Comparison of ENCODE assay signal across 8 cellular contexts in the genomic region with DNA sequence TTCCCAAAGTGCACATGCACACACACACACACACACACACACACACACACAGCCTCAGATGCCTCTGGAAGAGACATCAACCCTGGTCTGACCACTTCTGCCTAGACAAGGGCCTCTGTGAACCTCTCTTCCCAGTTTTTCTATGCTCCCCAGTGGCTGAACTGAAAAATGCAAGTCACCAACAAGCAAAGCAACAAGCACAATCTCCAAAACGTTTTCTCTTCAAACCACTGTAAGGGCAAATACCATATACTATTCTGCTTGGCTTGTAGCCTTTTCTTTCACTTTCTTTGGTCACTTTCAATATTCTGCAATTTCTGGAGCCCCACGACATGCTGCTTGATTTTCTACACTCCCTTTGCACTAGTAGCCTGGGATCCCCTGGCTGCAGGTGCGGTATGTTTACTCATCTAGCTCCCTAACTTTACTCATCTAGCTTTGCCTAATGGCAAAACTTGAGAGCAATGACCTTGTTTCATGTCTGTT.
A peak's percentile ranks its signal among the peaks of the same experiment; 100 is the strongest.
DNase-seq lines count a peak whose midpoint lies in the region; ATAC-seq and TF ChIP-seq lines count a peak whose summit lies in the region.

No MANE protein-coding gene starts in this region.

- peaks cover 0 to 2% (median 0%) of the 10 kb centered on the region in 8 donors for H3K9me3 Mint-ChIP-seq in CD4-positive, alpha-beta memory T cell
- H3K9me3 Mint-ChIP-seq in naive thymus-derived CD8-positive, alpha-beta T cell = no peaks in the 10 kb centered on the region

- in situ Hi-C loops in GM23248 (cut with MboI) = no loop called here
- in situ Hi-C loops in astrocyte of the spinal cord (cut with HindIII; ENCODE audit: low sequenced_read_pairs) = no loop called here

- H3K4me3 ChIP-seq in GM23248 = no peak overlapping the region
- H3K4me3 ChIP-seq in Karpas-422 (ENCODE audit: low read length) = no peak overlapping the region
- no peak overlapping the region for H3K4me3 ChIP-seq in astrocyte of the spinal cord (ENCODE audit: low read depth, low read length)
- H3K4me3 ChIP-seq in CD4-positive, alpha-beta memory T cell (ENCODE audit: low read length in 2 of 2) = no peak overlapping the region

- intact Hi-C loops in CD4-positive, alpha-beta memory T cell (cut with micrococcal nuclease) = no loop called here

- ATAC-seq in naive thymus-derived CD8-positive, alpha-beta T cell = no peak

- no peaks in the 10 kb centered on the region for H3K36me3 Mint-ChIP-seq in CD4-positive, alpha-beta memory T cell
- H3K36me3 Mint-ChIP-seq in naive thymus-derived CD8-positive, alpha-beta T cell = no peaks in the 10 kb centered on the region

- no peak overlapping the region for H3K4me3 Mint-ChIP-seq in CD4-positive, alpha-beta memory T cell
- no peak overlapping the region for H3K4me3 Mint-ChIP-seq in naive thymus-derived CD8-positive, alpha-beta T cell

- no peaks in the 10 kb centered on the region for H3K9me3 ChIP-seq in GM23248 (ENCODE audit: low read depth)
- H3K9me3 ChIP-seq in Karpas-422 (ENCODE audit: low read length) = no peaks in the 10 kb centered on the region
- no peaks in the 10 kb centered on the region for H3K9me3 ChIP-seq in CD4-positive, alpha-beta memory T cell (ENCODE audit: control insufficient read depth in 1 of 2, low read length in 2 of 2)

- POLR2A ChIA-PET in CD4-positive, alpha-beta memory T cell (lab: Charles Lee; ENCODE audit: partially characterized antibody) = no interaction called here
- POLR2A ChIA-PET in naive thymus-derived CD8-positive, alpha-beta T cell (lab: Charles Lee) = no interaction called here

- H3K27ac ChIP-seq in GM23248 (peak overlapping the region; percentile 27), Karpas-422 (ENCODE audit: low read length) (no peak overlapping the region), layer of hippocampus (ENCODE audit: low read depth, low read length) (peak overlapping the region; percentile 13)
- no peak overlapping the region for H3K27ac ChIP-seq in CD4-positive, alpha-beta memory T cell (ENCODE audit: low read depth, low read length)

- no peak overlapping the region for H3K27ac Mint-ChIP-seq in CD4-positive, alpha-beta memory T cell
- no peak overlapping the region for H3K27ac Mint-ChIP-seq in naive thymus-derived CD8-positive, alpha-beta T cell

- H3K36me3 ChIP-seq in GM23248 (ENCODE audit: low read depth) = 0 out of 2 replicates have a peak, but pooled peaks cover 5% of the 10 kb centered on the region
- H3K36me3 ChIP-seq in Karpas-422 (ENCODE audit: insufficient read depth, low read length) = no peaks in the 10 kb centered on the region
- H3K36me3 ChIP-seq in CD4-positive, alpha-beta memory T cell (ENCODE audit: insufficient read depth, low read length) = no peaks in the 10 kb centered on the region

- H2AFZ ChIP-seq in GM23248 = no peak overlapping the region
- no peak overlapping the region for H2AFZ ChIP-seq in Karpas-422 (ENCODE audit: low read length)

- no peak overlapping the region for H3K4me2 ChIP-seq in GM23248 (ENCODE audit: unreplicated experiment)
- H3K4me2 ChIP-seq in Karpas-422 (ENCODE audit: low read depth, low read length, poor library complexity, severe bottlenecking) = no peak overlapping the region

- H3K4me1 ChIP-seq in GM23248 (ENCODE audit: insufficient read depth) (peaks cover 66% of the 10 kb centered on the region), Karpas-422 (ENCODE audit: low read length) (peaks cover 33% of the 10 kb centered on the region)
- no peaks in the 10 kb centered on the region for H3K4me1 ChIP-seq in CD4-positive, alpha-beta memory T cell (ENCODE audit: insufficient read depth, low read length)

- CTCF ChIA-PET in CD4-positive, alpha-beta memory T cell (lab: Charles Lee; ENCODE audit: partially characterized antibody) = no interaction called here

- TF ChIP-seq CTCF in astrocyte of the spinal cord (IDR thresholded peaks at IDR 0.05; ENCODE audit: low read depth, low read length) = peak; percentile 46

- DNase-seq in DMS 273 (lab: John Stamatoyannopoulos, UW; ENCODE audit: unreplicated experiment) = peak; percentile 59
- no peak for DNase-seq in DMS 273 treated with DMSO at 0.1 percent for 48 hours (lab: John Stamatoyannopoulos, UW)
- peak; percentile 54 for DNase-seq in GM23248
- DNase-seq in Karpas-422 = peak; percentile 67
- DNase-seq in astrocyte of the spinal cord (ENCODE audit: low read depth, low spot score) = peak; percentile 52
- DNase-seq in CD4-positive, alpha-beta memory T cell = no peak
- no peak for DNase-seq in naive thymus-derived CD8-positive, alpha-beta T cell

- H3K9ac ChIP-seq in GM23248 = no peak overlapping the region
- H3K9ac ChIP-seq in Karpas-422 (ENCODE audit: low read length) = no peak overlapping the region

- H3K27me3 ChIP-seq in GM23248 (replicated peaks; ENCODE audit: insufficient read depth) = no peaks in the 10 kb centered on the region
- no peaks in the 10 kb centered on the region for H3K27me3 ChIP-seq in Karpas-422 (ENCODE audit: low read length)
- no peaks in the 10 kb centered on the region for H3K27me3 ChIP-seq in layer of hippocampus (ENCODE audit: control insufficient read depth, insufficient read depth, low read length)
- no peaks in the 10 kb centered on the region for H3K27me3 ChIP-seq in CD4-positive, alpha-beta memory T cell (ENCODE audit: insufficient read depth, low read length)

- H4K20me1 ChIP-seq in GM23248 (ENCODE audit: insufficient read depth) (peaks cover 3% of the 10 kb centered on the region; the same call in 1 of the 2 replicates), Karpas-422 (ENCODE audit: insufficient read depth, low read depth, low read length) (no peaks in the 10 kb centered on the region)

- peaks cover 0 to 2% (median 0%) of the 10 kb centered on the region in 4 donors for H3K4me1 Mint-ChIP-seq in CD4-positive, alpha-beta memory T cell
- H3K4me1 Mint-ChIP-seq in naive thymus-derived CD8-positive, alpha-beta T cell = no peaks in the 10 kb centered on the region

- WGBS in GM23248 (ENCODE audit: low coverage in 1 of 2, low lambda C conversion rate in 2 of 2, missing lambda C conversion rate in 2 of 2), 2 experiments = 50 to 53% methylated on average over 3 of the region's 3 CpGs

- H3K9me2 ChIP-seq in GM23248 (ENCODE audit: insufficient read depth) (no peaks in the 10 kb centered on the region), Karpas-422 (replicated peaks; ENCODE audit: insufficient read depth, low read length) (no peaks in the 10 kb centered on the region)

- H3K27me3 Mint-ChIP-seq in CD4-positive, alpha-beta memory T cell = no peaks in the 10 kb centered on the region
- H3K27me3 Mint-ChIP-seq in naive thymus-derived CD8-positive, alpha-beta T cell = peaks cover 0 to 8% (median 0%) of the 10 kb centered on the region in 5 donors

- H3F3A ChIP-seq in GM23248 (ENCODE audit: insufficient read depth) = peaks cover 59% of the 10 kb centered on the region

- peaks cover 100% of the 10 kb centered on the region for H3K79me2 ChIP-seq in GM23248 (ENCODE audit: insufficient read depth)
- no peaks in the 10 kb centered on the region for H3K79me2 ChIP-seq in Karpas-422 (ENCODE audit: low read length)

Comparison
In these comparisons a context has a peak if more than half of its experiments do, and no peak if none do; other contexts are left out.
1. DNase-seq: peak in DMS 273 (single experiment), GM23248 (single experiment), Karpas-422 (single experiment) and astrocyte of the spinal cord (single experiment); none in DMS 273 treated with DMSO at 0.1 percent for 48 hours (single experiment), CD4-positive, alpha-beta memory T cell (0 of 5) and naive thymus-derived CD8-positive, alpha-beta T cell (0 of 10).
2. H3K27ac ChIP-seq: peak in GM23248 (single experiment) and layer of hippocampus (single experiment); none in Karpas-422 (single experiment) and CD4-positive, alpha-beta memory T cell (single experiment).